In genomic region chr16:30894540-30895368, GRCh38 we compare ENCODE assay signal across 8 cellular contexts. TPM values are rescaled to one million over a fixed set of nuclear protein-coding genes. Genes with fewer than 3 reads are reported as not detected.
DNase-seq lines count a peak whose midpoint lies in the region; ATAC-seq and TF ChIP-seq lines count a peak whose summit lies in the region.

No MANE protein-coding gene starts in this region.

- peak overlapping the region; percentile 72 for H3K4me3 Mint-ChIP-seq in chondrocyte (ENCODE audit: unreplicated experiment)
- peak overlapping the region; percentile 78 to 96 (median 88) for H3K4me3 Mint-ChIP-seq in naive thymus-derived CD4-positive, alpha-beta T cell

- CTCF ChIA-PET in naive thymus-derived CD4-positive, alpha-beta T cell (lab: Charles Lee), result no interaction called here

- ATAC-seq in naive thymus-derived CD4-positive, alpha-beta T cell, result no peak

- no peaks in the 10 kb centered on the region for H3K27me3 Mint-ChIP-seq in chondrocyte (ENCODE audit: low read depth)
- H3K27me3 Mint-ChIP-seq in naive thymus-derived CD4-positive, alpha-beta T cell, result no peaks in the 10 kb centered on the region

- peak overlapping the region; percentile 85 for H3K27ac Mint-ChIP-seq in chondrocyte (ENCODE audit: unreplicated experiment)
- peak overlapping the region; percentile 80 to 94 (median 84) for H3K27ac Mint-ChIP-seq in naive thymus-derived CD4-positive, alpha-beta T cell

- H3K4me2 ChIP-seq in KMS-11, result peak overlapping the region; percentile 37; the same call in 1 of the 2 replicates

- no peak overlapping the region; the same call in 1 of the 2 replicates for H3K9ac ChIP-seq in KMS-11

- H3K36me3 ChIP-seq in KMS-11 (ENCODE audit: insufficient read depth), result no peaks in the 10 kb centered on the region
- H3K36me3 ChIP-seq in naive thymus-derived CD4-positive, alpha-beta T cell (ENCODE audit: control insufficient read depth in 2 of 3, insufficient read depth in 3 of 3, low read length in 3 of 3), result peaks cover 0 to 7% (median 0%) of the 10 kb centered on the region in 3 experiments

- peaks cover 3% of the 10 kb centered on the region for H3K36me3 Mint-ChIP-seq in chondrocyte (ENCODE audit: low read depth)
- peaks cover 0 to 10% (median 2%) of the 10 kb centered on the region in 5 donors for H3K36me3 Mint-ChIP-seq in naive thymus-derived CD4-positive, alpha-beta T cell

- peaks cover 12% of the 10 kb centered on the region for H3K4me1 ChIP-seq in KMS-11 (ENCODE audit: low read depth, poor library complexity, severe bottlenecking)
- H3K4me1 ChIP-seq in naive thymus-derived CD4-positive, alpha-beta T cell (ENCODE audit: control insufficient read depth in 2 of 2, insufficient read depth in 2 of 2, low read length in 2 of 2), result peaks cover 25 to 34% of the 10 kb centered on the region in 2 donors

- H3K4me3 ChIP-seq in AG09309 (ENCODE audit: control insufficient read depth, low read depth, low read length) (peak overlapping the region; percentile 95), KMS-11 (IDR thresholded peaks at IDR 0.05; ENCODE audit: insufficient read depth, low read depth, low read length) (no peak overlapping the region)
- H3K4me3 ChIP-seq in naive thymus-derived CD4-positive, alpha-beta T cell (ENCODE audit: low read length), result peak overlapping the region; percentile 30

- POLR2A ChIA-PET in naive thymus-derived CD4-positive, alpha-beta T cell (lab: Charles Lee), result interaction anchor here (1.8 to 4.6 kb wide), 3 partner anchors 10 to 50 kb away, joined by 5 to 33 read pairs (median 5); no protein-coding TSS in a partner anchor

- no peaks in the 10 kb centered on the region for H3K9me3 ChIP-seq in naive thymus-derived CD4-positive, alpha-beta T cell (ENCODE audit: control insufficient read depth in 2 of 3, low read length in 3 of 3)

- TF ChIP-seq CTCF in AG09309 (IDR thresholded peaks at IDR 0.05; ENCODE audit: control insufficient read depth, insufficient read depth, low read depth, low read length, missing control alignments) (no peak), KMS-11 (conservative IDR thresholded peaks at IDR 0.05; ENCODE audit: low read depth, low read length) (no peak), chondrocyte (IDR thresholded peaks at IDR 0.05) (no peak)

- no peaks in the 10 kb centered on the region for H3K9me3 Mint-ChIP-seq in chondrocyte (ENCODE audit: low read depth)
- no peaks in the 10 kb centered on the region for H3K9me3 Mint-ChIP-seq in naive thymus-derived CD4-positive, alpha-beta T cell

- H4K20me1 ChIP-seq in KMS-11 (ENCODE audit: insufficient read depth), result no peaks in the 10 kb centered on the region

- H3K27me3 ChIP-seq in KMS-11 (ENCODE audit: insufficient read depth, low read depth), result no peaks in the 10 kb centered on the region
- H3K27me3 ChIP-seq in naive thymus-derived CD4-positive, alpha-beta T cell (ENCODE audit: control insufficient read depth in 2 of 2, insufficient read depth in 2 of 2, low read length in 2 of 2), result no peaks in the 10 kb centered on the region

- peak overlapping the region; percentile 70 for H2AFZ ChIP-seq in KMS-11 (ENCODE audit: low read depth)

- H3K27ac ChIP-seq in KMS-11, result no peak overlapping the region; the same call in 1 of the 2 replicates
- peak overlapping the region; percentile 82 for H3K27ac ChIP-seq in naive thymus-derived CD4-positive, alpha-beta T cell (ENCODE audit: low read depth, low read length)

- peaks cover 49% of the 10 kb centered on the region for H3K4me1 Mint-ChIP-seq in chondrocyte (ENCODE audit: low read depth)
- peaks cover 26 to 57% (median 47%) of the 10 kb centered on the region in 7 donors for H3K4me1 Mint-ChIP-seq in naive thymus-derived CD4-positive, alpha-beta T cell

- no peaks in the 10 kb centered on the region for H3K79me2 ChIP-seq in KMS-11 (ENCODE audit: insufficient read depth, low read depth)

- DNase-seq in AG09309 (ENCODE audit: low read depth) (no peak), chondrocyte (ENCODE audit: low spot score) (no peak), T-helper 9 cell (no peak), iPS-NIHi11 (ENCODE audit: low spot score) (no peak), NCI-H1105 treated with DMSO at 0.1 percent for 48 hours (lab: John Stamatoyannopoulos, UW) (no peak)
- peak in 3 of 9 donors; percentile 8 to 44 (median 17) for DNase-seq in naive thymus-derived CD4-positive, alpha-beta T cell
- no peak for DNase-seq in activated effector memory CD4-positive, alpha-beta T cell treated with Interleukin-2 at 50 U/mL for 16 hours

- intact Hi-C loops in naive thymus-derived CD4-positive, alpha-beta T cell (cut with micrococcal nuclease), result loop anchor here (1.0 to 5.0 kb wide), 5 partner anchors 32 to 564 kb away; partner anchors contain the start of genes ARMC5 (in 1 of the 2), CFAP119 (in 1 of the 2) and RNF40 (in 1 of the 2)

RNA-seq across cellular contexts. Expression of gene BCL7C, which starts 0.9 kb away (rescaled TPM):
- 34.6 to 37.5 TPM (median 37.3 TPM) in 3 replicates for total RNA-seq in chondrocyte
- total RNA-seq in naive thymus-derived CD4-positive, alpha-beta T cell, result 10 to 100 TPM; 17.2 to 23.7 (median 22.7) TPM
- polyA plus RNA-seq in naive thymus-derived CD4-positive, alpha-beta T cell, result 10 to 100 TPM; 28.4 to 31.4 TPM

RNA-seq across cellular contexts. Expression of gene CTF1, which starts 1.7 kb away (rescaled TPM):
- total RNA-seq in chondrocyte, result 3.7 to 5.7 TPM (median 4.2 TPM) in 3 replicates
- under 1 TPM in 4 of 5 experiments, not detected in 1; 0.17 to 0.54 (median 0.40) TPM for total RNA-seq in naive thymus-derived CD4-positive, alpha-beta T cell
- not detected for polyA plus RNA-seq in naive thymus-derived CD4-positive, alpha-beta T cell

RNA-seq across cellular contexts. Expression of gene FBXL19, which starts 28.6 kb away (rescaled TPM):
- 19.4 to 21.5 TPM (median 20.5 TPM) in 3 replicates for total RNA-seq in chondrocyte
- 10 to 100 TPM; 11.1 to 26.8 (median 17.0) TPM for total RNA-seq in naive thymus-derived CD4-positive, alpha-beta T cell
- under 1 TPM; 0.08 to 0.16 TPM for polyA plus RNA-seq in naive thymus-derived CD4-positive, alpha-beta T cell

RNA-seq across cellular contexts. Expression of gene ORAI3, which starts 54.1 kb away (rescaled TPM):
- total RNA-seq in chondrocyte, result 10.3 to 16.0 TPM (median 15.6 TPM) in 3 replicates
- total RNA-seq in naive thymus-derived CD4-positive, alpha-beta T cell, result 10 to 100 TPM in 4 of 5 experiments, 1 to 10 TPM in 1; 6.0 to 29.8 (median 18.4) TPM
- 10 to 100 TPM; 10.3 to 17.8 TPM for polyA plus RNA-seq in naive thymus-derived CD4-positive, alpha-beta T cell
